ENCODE assay signal across 1 cellular context in the genomic region with DNA sequence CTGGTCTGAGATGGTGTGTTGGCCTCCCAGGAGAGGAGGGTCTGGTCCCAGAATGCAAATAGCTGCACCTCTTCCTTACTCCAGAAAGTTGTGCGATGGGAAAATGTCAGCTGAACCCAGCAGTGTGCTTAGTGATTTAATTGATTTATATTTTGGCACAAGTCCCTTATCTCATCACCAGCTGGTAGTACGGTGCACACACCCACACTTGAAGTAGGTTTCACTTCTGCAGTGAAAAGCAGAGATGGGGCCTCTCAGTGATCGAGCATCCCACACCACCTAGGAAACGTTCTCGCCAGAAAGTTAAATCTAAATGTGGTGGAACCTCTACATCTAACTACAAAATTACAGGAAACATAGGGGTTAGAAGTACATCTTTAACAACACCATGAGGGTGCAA.
TF ChIP-seq lines count a peak whose summit lies in the region.

No MANE protein-coding gene starts in this region.

TF ChIP-seq in GM12878, 131 proteins besides CTCF, POLR2A, EP300 and RAD21 (continued from another document):
- TF ChIP-seq, protein P1, sequence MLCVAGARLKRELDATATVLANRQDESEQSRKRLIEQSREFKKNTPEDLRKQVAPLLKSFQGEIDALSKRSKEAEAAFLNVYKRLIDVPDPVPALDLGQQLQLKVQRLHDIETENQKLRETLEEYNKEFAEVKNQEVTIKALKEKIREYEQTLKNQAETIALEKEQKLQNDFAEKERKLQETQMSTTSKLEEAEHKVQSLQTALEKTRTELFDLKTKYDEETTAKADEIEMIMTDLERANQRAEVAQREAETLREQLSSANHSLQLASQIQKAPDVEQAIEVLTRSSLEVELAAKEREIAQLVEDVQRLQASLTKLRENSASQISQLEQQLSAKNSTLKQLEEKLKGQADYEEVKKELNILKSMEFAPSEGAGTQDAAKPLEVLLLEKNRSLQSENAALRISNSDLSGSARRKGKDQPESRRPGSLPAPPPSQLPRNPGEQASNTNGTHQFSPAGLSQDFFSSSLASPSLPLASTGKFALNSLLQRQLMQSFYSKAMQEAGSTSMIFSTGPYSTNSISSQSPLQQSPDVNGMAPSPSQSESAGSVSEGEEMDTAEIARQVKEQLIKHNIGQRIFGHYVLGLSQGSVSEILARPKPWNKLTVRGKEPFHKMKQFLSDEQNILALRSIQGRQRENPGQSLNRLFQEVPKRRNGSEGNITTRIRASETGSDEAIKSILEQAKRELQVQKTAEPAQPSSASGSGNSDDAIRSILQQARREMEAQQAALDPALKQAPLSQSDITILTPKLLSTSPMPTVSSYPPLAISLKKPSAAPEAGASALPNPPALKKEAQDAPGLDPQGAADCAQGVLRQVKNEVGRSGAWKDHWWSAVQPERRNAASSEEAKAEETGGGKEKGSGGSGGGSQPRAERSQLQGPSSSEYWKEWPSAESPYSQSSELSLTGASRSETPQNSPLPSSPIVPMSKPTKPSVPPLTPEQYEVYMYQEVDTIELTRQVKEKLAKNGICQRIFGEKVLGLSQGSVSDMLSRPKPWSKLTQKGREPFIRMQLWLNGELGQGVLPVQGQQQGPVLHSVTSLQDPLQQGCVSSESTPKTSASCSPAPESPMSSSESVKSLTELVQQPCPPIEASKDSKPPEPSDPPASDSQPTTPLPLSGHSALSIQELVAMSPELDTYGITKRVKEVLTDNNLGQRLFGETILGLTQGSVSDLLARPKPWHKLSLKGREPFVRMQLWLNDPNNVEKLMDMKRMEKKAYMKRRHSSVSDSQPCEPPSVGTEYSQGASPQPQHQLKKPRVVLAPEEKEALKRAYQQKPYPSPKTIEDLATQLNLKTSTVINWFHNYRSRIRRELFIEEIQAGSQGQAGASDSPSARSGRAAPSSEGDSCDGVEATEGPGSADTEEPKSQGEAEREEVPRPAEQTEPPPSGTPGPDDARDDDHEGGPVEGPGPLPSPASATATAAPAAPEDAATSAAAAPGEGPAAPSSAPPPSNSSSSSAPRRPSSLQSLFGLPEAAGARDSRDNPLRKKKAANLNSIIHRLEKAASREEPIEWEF (IDR thresholded peaks at IDR 0.05; ENCODE audit: insufficient replicate concordance, low read depth, low read length) = no peak
- TF ChIP-seq WRNIP1 (IDR thresholded peaks at IDR 0.05; ENCODE audit: borderline replicate concordance, low read depth, low read length) (no peak), CBFB (IDR thresholded peaks at IDR 0.05; ENCODE audit: low read depth) (no peak), IKZF1 (conservative IDR thresholded peaks at IDR 0.05) (no peak), RFX5 (IDR thresholded peaks at IDR 0.05; ENCODE audit: low read depth, low read length) (no peak), NRF1 (conservative IDR thresholded peaks at IDR 0.05; ENCODE audit: low read depth, low read length) (no peak), IRF4 (IDR thresholded peaks at IDR 0.05; ENCODE audit: low read depth, low read length) (peak; percentile 81), TCF12 (IDR thresholded peaks at IDR 0.05; ENCODE audit: low read depth, low read length) (peak; percentile 62; the same call in 1 of the 2 replicates), SMARCA5 (IDR thresholded peaks at IDR 0.05) (no peak), RCOR1 (conservative IDR thresholded peaks at IDR 0.05; ENCODE audit: low read depth, low read length) (no peak), MTA2 (IDR thresholded peaks at IDR 0.05; ENCODE audit: low read depth) (no peak), SP1 (IDR thresholded peaks at IDR 0.05; ENCODE audit: low read depth, low read length) (no peak), FOXM1 (IDR thresholded peaks at IDR 0.05; ENCODE audit: low read depth, low read length) (no peak), STAT3 (IDR thresholded peaks at IDR 0.05; ENCODE audit: low read depth, low read length) (no peak), EGR1 (IDR thresholded peaks at IDR 0.05; ENCODE audit: borderline replicate concordance in 1 of 2, low read depth in 2 of 2, low read length in 2 of 2) (peak in 1 of 2 experiments; percentile 46; a peak in 1 of 3 replicates), HDAC2 (IDR thresholded peaks at IDR 0.05) (no peak), IKZF2 (IDR thresholded peaks at IDR 0.05) (no peak), NFXL1 (IDR thresholded peaks at IDR 0.05; ENCODE audit: borderline replicate concordance) (no peak), JUNB (IDR thresholded peaks at IDR 0.05) (no peak), ASH2L (IDR thresholded peaks at IDR 0.05; ENCODE audit: borderline replicate concordance, low read depth) (no peak), SPI1 (IDR thresholded peaks at IDR 0.05; ENCODE audit: borderline replicate concordance, insufficient read depth, low read depth, low read length) (peak; percentile 95), ATF7 (IDR thresholded peaks at IDR 0.05; ENCODE audit: low read depth) (no peak), SMAD5 (IDR thresholded peaks at IDR 0.05; ENCODE audit: low read depth) (no peak), CBX3 (IDR thresholded peaks at IDR 0.05; ENCODE audit: borderline replicate concordance, low read depth) (no peak), MEF2B (IDR thresholded peaks at IDR 0.05; ENCODE audit: partially characterized antibody, poor library complexity, severe bottlenecking) (no peak), ZNF207 (IDR thresholded peaks at IDR 0.05; ENCODE audit: borderline replicate concordance) (no peak), FOS (IDR thresholded peaks at IDR 0.05; ENCODE audit: borderline replicate concordance, extremely low read depth, insufficient read length) (no peak), YY1 (IDR thresholded peaks at IDR 0.05; ENCODE audit: low read depth, low read length) (no peak), SIX5 (IDR thresholded peaks at IDR 0.05; ENCODE audit: low read depth, low read length, severe bottlenecking) (no peak), EED (IDR thresholded peaks at IDR 0.05; ENCODE audit: low read depth) (no peak), EZH2 (IDR thresholded peaks at IDR 0.05; ENCODE audit: borderline replicate concordance, control insufficient read depth, low read depth, low read length) (no peak), SREBF2 (IDR thresholded peaks at IDR 0.05; ENCODE audit: low read length) (no peak), BRCA1 (IDR thresholded peaks at IDR 0.05; ENCODE audit: low read depth, low read length) (no peak), TCF3 (IDR thresholded peaks at IDR 0.05; ENCODE audit: borderline replicate concordance, insufficient read depth, low read depth, low read length) (0 out of 2 replicates have a peak, but pooled peaks have one; percentile 18), DPF2 (IDR thresholded peaks at IDR 0.05) (peak; percentile 31; the same call in 1 of the 2 replicates), POLR2AphosphoS5 (IDR thresholded peaks at IDR 0.05; ENCODE audit: low read length) (no peak)
- TF ChIP-seq, protein P2, sequence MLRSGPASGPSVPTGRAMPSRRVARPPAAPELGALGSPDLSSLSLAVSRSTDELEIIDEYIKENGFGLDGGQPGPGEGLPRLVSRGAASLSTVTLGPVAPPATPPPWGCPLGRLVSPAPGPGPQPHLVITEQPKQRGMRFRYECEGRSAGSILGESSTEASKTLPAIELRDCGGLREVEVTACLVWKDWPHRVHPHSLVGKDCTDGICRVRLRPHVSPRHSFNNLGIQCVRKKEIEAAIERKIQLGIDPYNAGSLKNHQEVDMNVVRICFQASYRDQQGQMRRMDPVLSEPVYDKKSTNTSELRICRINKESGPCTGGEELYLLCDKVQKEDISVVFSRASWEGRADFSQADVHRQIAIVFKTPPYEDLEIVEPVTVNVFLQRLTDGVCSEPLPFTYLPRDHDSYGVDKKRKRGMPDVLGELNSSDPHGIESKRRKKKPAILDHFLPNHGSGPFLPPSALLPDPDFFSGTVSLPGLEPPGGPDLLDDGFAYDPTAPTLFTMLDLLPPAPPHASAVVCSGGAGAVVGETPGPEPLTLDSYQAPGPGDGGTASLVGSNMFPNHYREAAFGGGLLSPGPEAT (IDR thresholded peaks at IDR 0.05; ENCODE audit: low read depth) = no peak
- TF ChIP-seq, protein P3, sequence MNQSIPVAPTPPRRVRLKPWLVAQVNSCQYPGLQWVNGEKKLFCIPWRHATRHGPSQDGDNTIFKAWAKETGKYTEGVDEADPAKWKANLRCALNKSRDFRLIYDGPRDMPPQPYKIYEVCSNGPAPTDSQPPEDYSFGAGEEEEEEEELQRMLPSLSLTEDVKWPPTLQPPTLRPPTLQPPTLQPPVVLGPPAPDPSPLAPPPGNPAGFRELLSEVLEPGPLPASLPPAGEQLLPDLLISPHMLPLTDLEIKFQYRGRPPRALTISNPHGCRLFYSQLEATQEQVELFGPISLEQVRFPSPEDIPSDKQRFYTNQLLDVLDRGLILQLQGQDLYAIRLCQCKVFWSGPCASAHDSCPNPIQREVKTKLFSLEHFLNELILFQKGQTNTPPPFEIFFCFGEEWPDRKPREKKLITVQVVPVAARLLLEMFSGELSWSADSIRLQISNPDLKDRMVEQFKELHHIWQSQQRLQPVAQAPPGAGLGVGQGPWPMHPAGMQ (IDR thresholded peaks at IDR 0.05; ENCODE audit: borderline replicate concordance) = no peak
- TF ChIP-seq, protein P4, sequence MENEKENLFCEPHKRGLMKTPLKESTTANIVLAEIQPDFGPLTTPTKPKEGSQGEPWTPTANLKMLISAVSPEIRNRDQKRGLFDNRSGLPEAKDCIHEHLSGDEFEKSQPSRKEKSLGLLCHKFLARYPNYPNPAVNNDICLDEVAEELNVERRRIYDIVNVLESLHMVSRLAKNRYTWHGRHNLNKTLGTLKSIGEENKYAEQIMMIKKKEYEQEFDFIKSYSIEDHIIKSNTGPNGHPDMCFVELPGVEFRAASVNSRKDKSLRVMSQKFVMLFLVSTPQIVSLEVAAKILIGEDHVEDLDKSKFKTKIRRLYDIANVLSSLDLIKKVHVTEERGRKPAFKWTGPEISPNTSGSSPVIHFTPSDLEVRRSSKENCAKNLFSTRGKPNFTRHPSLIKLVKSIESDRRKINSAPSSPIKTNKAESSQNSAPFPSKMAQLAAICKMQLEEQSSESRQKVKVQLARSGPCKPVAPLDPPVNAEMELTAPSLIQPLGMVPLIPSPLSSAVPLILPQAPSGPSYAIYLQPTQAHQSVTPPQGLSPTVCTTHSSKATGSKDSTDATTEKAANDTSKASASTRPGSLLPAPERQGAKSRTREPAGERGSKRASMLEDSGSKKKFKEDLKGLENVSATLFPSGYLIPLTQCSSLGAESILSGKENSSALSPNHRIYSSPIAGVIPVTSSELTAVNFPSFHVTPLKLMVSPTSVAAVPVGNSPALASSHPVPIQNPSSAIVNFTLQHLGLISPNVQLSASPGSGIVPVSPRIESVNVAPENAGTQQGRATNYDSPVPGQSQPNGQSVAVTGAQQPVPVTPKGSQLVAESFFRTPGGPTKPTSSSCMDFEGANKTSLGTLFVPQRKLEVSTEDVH (IDR thresholded peaks at IDR 0.05; ENCODE audit: low read depth, partially characterized antibody) = no peak
- TF ChIP-seq, protein P5, sequence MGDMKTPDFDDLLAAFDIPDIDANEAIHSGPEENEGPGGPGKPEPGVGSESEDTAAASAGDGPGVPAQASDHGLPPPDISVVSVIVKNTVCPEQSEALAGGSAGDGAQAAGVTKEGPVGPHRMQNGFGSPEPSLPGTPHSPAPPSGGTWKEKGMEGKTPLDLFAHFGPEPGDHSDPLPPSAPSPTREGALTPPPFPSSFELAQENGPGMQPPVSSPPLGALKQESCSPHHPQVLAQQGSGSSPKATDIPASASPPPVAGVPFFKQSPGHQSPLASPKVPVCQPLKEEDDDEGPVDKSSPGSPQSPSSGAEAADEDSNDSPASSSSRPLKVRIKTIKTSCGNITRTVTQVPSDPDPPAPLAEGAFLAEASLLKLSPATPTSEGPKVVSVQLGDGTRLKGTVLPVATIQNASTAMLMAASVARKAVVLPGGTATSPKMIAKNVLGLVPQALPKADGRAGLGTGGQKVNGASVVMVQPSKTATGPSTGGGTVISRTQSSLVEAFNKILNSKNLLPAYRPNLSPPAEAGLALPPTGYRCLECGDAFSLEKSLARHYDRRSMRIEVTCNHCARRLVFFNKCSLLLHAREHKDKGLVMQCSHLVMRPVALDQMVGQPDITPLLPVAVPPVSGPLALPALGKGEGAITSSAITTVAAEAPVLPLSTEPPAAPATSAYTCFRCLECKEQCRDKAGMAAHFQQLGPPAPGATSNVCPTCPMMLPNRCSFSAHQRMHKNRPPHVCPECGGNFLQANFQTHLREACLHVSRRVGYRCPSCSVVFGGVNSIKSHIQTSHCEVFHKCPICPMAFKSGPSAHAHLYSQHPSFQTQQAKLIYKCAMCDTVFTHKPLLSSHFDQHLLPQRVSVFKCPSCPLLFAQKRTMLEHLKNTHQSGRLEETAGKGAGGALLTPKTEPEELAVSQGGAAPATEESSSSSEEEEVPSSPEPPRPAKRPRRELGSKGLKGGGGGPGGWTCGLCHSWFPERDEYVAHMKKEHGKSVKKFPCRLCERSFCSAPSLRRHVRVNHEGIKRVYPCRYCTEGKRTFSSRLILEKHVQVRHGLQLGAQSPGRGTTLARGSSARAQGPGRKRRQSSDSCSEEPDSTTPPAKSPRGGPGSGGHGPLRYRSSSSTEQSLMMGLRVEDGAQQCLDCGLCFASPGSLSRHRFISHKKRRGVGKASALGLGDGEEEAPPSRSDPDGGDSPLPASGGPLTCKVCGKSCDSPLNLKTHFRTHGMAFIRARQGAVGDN (IDR thresholded peaks at IDR 0.05) = no peak
